In genomic region chr1:230100932-230101331, GRCh38 we compare ENCODE assay signal across 18 cellular contexts. TPM values are rescaled to one million over a fixed set of nuclear protein-coding genes. Genes with fewer than 3 reads are reported as not detected.
A peak's percentile ranks its signal among the peaks of the same experiment; 100 is the strongest.
DNase-seq lines count a peak whose midpoint lies in the region; ATAC-seq and TF ChIP-seq lines count a peak whose summit lies in the region.
"Had no signal": no experiment of that assay in that cellular context is flagged by ENCODE, and none has a peak within 500 bp of the region (broad histone marks: within the 10 kb centered on the region; RNA-seq: fewer than 3 reads in every experiment).

No MANE protein-coding gene starts in this region.

- H3K27me3 ChIP-seq in H9 (ENCODE audit: insufficient read depth, low read length) (no peaks in the 10 kb centered on the region), Panc1 (ENCODE audit: control insufficient read depth, insufficient read depth, low read length) (no peaks in the 10 kb centered on the region), gastroesophageal sphincter (no peaks in the 10 kb centered on the region), left lung (no peaks in the 10 kb centered on the region), ovary (no peaks in the 10 kb centered on the region)
- H3K27me3 ChIP-seq: SJCRH30 had no signal

- peak overlapping the region in 2 of 3 experiments; percentile 59 to 96; a peak in 3 of 7 replicates for H3K27ac Mint-ChIP-seq in H9

- H4K91ac ChIP-seq in H9 (ENCODE audit: insufficient read length, low read depth, low read length) = no peak overlapping the region

- no peak overlapping the region for H2BK120ac ChIP-seq in H9 (ENCODE audit: low read depth, low read length, poor library complexity, severe bottlenecking)

- H3K23me2 ChIP-seq in H9 (ENCODE audit: insufficient read length, low read depth, low read length, poor library complexity, severe bottlenecking) = no peaks in the 10 kb centered on the region

- H3K23ac ChIP-seq in H9 (ENCODE audit: insufficient read length, low read depth, low read length) = no peak overlapping the region

- H3K36me3 Mint-ChIP-seq in H9 (ENCODE audit: insufficient read depth in 1 of 3, low read depth in 3 of 3) = peaks cover 0 to 4% (median 2%) of the 10 kb centered on the region in 3 experiments; a peak in 4 of 7 replicates

- no peak overlapping the region for H3K18ac ChIP-seq in H9 (ENCODE audit: insufficient read length, low read depth, low read length)

- intact Hi-C loops in Panc1 (cut with micrococcal nuclease; ENCODE audit: unreplicated experiment) = no loop called here
- intact Hi-C loops in left lung (cut with DNase I) = no loop called here
- intact Hi-C loops in ovary (cut with DNase I) = no loop called here

- H3K36me3 ChIP-seq in Panc1 (ENCODE audit: control insufficient read depth, insufficient read depth, low read length) (no peaks in the 10 kb centered on the region; the same call in 1 of the 2 replicates), gastroesophageal sphincter (no peaks in the 10 kb centered on the region), left lung (peaks cover 0 to 5% of the 10 kb centered on the region in 2 donors), ovary (no peaks in the 10 kb centered on the region)
- H3K36me3 ChIP-seq: SJCRH30 had no signal

- H3T11ph ChIP-seq in H9 (ENCODE audit: low read length) = no peak overlapping the region

- in situ Hi-C loops in Panc1 (cut with HindIII; ENCODE audit: low pct_unique_long_range_greater_than_20kb, low sequenced_read_pairs) = no loop called here

- no peaks in the 10 kb centered on the region for H3K9me3 ChIP-seq in H9 (ENCODE audit: control insufficient read depth, low read depth, low read length)
- no peaks in the 10 kb centered on the region for H3K9me3 ChIP-seq in Panc1 (ENCODE audit: control insufficient read depth, insufficient read depth, low read depth, low read length)
- H3K9me3 ChIP-seq in gastroesophageal sphincter = no peaks in the 10 kb centered on the region
- no peaks in the 10 kb centered on the region for H3K9me3 ChIP-seq in left lung
- no peaks in the 10 kb centered on the region for H3K9me3 ChIP-seq in ovary
- H3K9me3 ChIP-seq: SJCRH30 had no signal

- DNase-seq in H9 (no peak), Panc1 (ENCODE audit: low read depth, low spot score) (no peak), dedifferentiated amniotic fluid mesenchymal stem cell (ENCODE audit: extremely low spot score) (no peak), left lung (no peak), NOMO-1 treated with dmso at 0.1 percent for 144 hours (lab: John Stamatoyannopoulos, UW; ENCODE audit: unreplicated experiment) (no peak), ovary (no peak)
- DNase-seq: ACHN; CD4-positive, CD25-positive, alpha-beta regulatory T cell; COR-L47; GM23248; KBM-7; NCI-H1417 treated with DMSO at 0.1 percent for 48 hours; NCI-H187 treated with DMSO at 0.1 percent for 48 hours; NCI-H226; NCI-H524 treated with DMSO at 0.1 percent for 48 hours; SJCRH30 had no signal

- no peak overlapping the region for H3K4me3 Mint-ChIP-seq in H9
- H3K4me3 Mint-ChIP-seq: CD4-positive, CD25-positive, alpha-beta regulatory T cell had no signal

- no peaks in the 10 kb centered on the region for H3K79me1 ChIP-seq in H9 (ENCODE audit: insufficient read depth, low read depth, low read length, poor library complexity, severe bottlenecking)

- H3K4ac ChIP-seq in H9 (ENCODE audit: low read depth, low read length) = no peak overlapping the region

- H4K5ac ChIP-seq in H9 (ENCODE audit: insufficient read length, low read depth, low read length) = no peak overlapping the region

- no peak overlapping the region for H2BK5ac ChIP-seq in H9 (ENCODE audit: insufficient read length, low read length)

- H3K27ac ChIP-seq in H9 (ENCODE audit: insufficient read length, low read depth, low read length) = no peak overlapping the region
- peak overlapping the region; percentile 93 for H3K27ac ChIP-seq in Panc1 (ENCODE audit: low read length)
- H3K27ac ChIP-seq in gastroesophageal sphincter = peak overlapping the region; percentile 84 to 98 (median 88)
- H3K27ac ChIP-seq in left lung = no peak overlapping the region
- no peak overlapping the region for H3K27ac ChIP-seq in ovary
- H3K27ac ChIP-seq: GM23248, SJCRH30 had no signal

- no peak overlapping the region for H2BK20ac ChIP-seq in H9 (ENCODE audit: low read depth, low read length, poor library complexity, severe bottlenecking)

- TF ChIP-seq EP300 in gastroesophageal sphincter (IDR thresholded peaks at IDR 0.05) = no peak
- TF ChIP-seq EP300 in ovary (IDR thresholded peaks at IDR 0.05) = no peak

- no peak overlapping the region for H3K9ac ChIP-seq in H9 (ENCODE audit: extremely low read depth, insufficient read length, low read length)
- H3K9ac ChIP-seq: GM23248 had no signal

- no CpG with 5 or more reads among the region's 3 CpGs for WGBS in H9 (ENCODE audit: extremely low coverage, insufficient read length, low lambda C conversion rate)
- 49 to 77% methylated on average over 2 to 3 of the region's 3 CpGs for WGBS in gastroesophageal sphincter (ENCODE audit: low coverage in 1 of 2), 2 donors
- WGBS in ovary, 3 donors = 92 to 97% (median 94%) methylated on average over 3 of the region's 3 CpGs

- H2AK5ac ChIP-seq in H9 (ENCODE audit: insufficient read length, low read length) = no peak overlapping the region

- peaks cover 24% of the 10 kb centered on the region for H3K4me1 ChIP-seq in H9 (ENCODE audit: insufficient read depth, low read length)
- peaks cover 48% of the 10 kb centered on the region for H3K4me1 ChIP-seq in Panc1 (ENCODE audit: control insufficient read depth, insufficient read depth, low read length)
- peaks cover 38 to 97% (median 40%) of the 10 kb centered on the region in 3 donors for H3K4me1 ChIP-seq in gastroesophageal sphincter
- H3K4me1 ChIP-seq in left lung = peaks cover 33 to 52% of the 10 kb centered on the region in 2 donors
- H3K4me1 ChIP-seq in ovary (ENCODE audit: insufficient read depth) = peaks cover 17% of the 10 kb centered on the region

- TF ChIP-seq POLR2A in gastroesophageal sphincter (IDR thresholded peaks at IDR 0.05) (no peak), ovary (IDR thresholded peaks at IDR 0.05) (no peak)

- CTCF ChIA-PET in Panc1 (lab: Charles Lee) = no interaction called here

- H3K14ac ChIP-seq in H9 (ENCODE audit: insufficient read depth, low read length) = no peak overlapping the region

- H3K79me2 ChIP-seq in H9 (ENCODE audit: insufficient read depth, low read length) = peaks cover 10% of the 10 kb centered on the region; the same call in 1 of the 2 replicates

- POLR2A ChIA-PET in Panc1 (lab: Charles Lee) = no interaction called here

- no peaks in the 10 kb centered on the region for H3K9me3 Mint-ChIP-seq in H9
- H3K9me3 Mint-ChIP-seq: CD4-positive, CD25-positive, alpha-beta regulatory T cell had no signal

- H3K4me3 ChIP-seq in Panc1 (ENCODE audit: low read depth in 2 of 2, low read length in 2 of 2) (no peak overlapping the region), gastroesophageal sphincter (no peak overlapping the region), left lung (no peak overlapping the region), ovary (no peak overlapping the region)
- H3K4me3 ChIP-seq: GM23248, SJCRH30 had no signal

- TF ChIP-seq CTCF in H9 (conservative IDR thresholded peaks at IDR 0.05) (no peak), Panc1 (IDR thresholded peaks at IDR 0.05) (no peak), gastroesophageal sphincter (IDR thresholded peaks at IDR 0.05) (no peak), left lung (IDR thresholded peaks at IDR 0.05) (no peak), ovary (IDR thresholded peaks at IDR 0.05) (no peak)

- H4K8ac ChIP-seq in H9 (replicated peaks; ENCODE audit: insufficient read length, low read depth, low read length) = no peak overlapping the region

- H3K4me2 ChIP-seq in H9 (ENCODE audit: insufficient read depth, insufficient read length, low read length) = no peak overlapping the region

- BruUV-seq in Panc1 (replicated peaks; lab: Mats Ljungman, UMichigan) = no TSS peak

- no peak overlapping the region for H2BK15ac ChIP-seq in H9 (ENCODE audit: low read depth, low read length)

- ATAC-seq in Panc1 = no peak
- no peak for ATAC-seq in gastroesophageal sphincter
- no peak for ATAC-seq in left lung
- ATAC-seq: HCT116 had no signal

- H3K4me1 Mint-ChIP-seq in H9 = peaks cover 50 to 52% of the 10 kb centered on the region in 2 experiments

- H2BK12ac ChIP-seq in H9 (ENCODE audit: insufficient read length, low read depth, low read length) = no peak overlapping the region

- no peak overlapping the region for H3K56ac ChIP-seq in H9 (ENCODE audit: insufficient read length, low read depth, low read length)

- H4K20me1 ChIP-seq in H9 (ENCODE audit: control insufficient read depth, insufficient read depth, insufficient read length) = no peaks in the 10 kb centered on the region

- H2AFZ ChIP-seq in H9 (ENCODE audit: low read length) = no peak overlapping the region
- H2AFZ ChIP-seq: GM23248 had no signal

- H3K27me3 Mint-ChIP-seq in H9 (ENCODE audit: low read depth) = no peaks in the 10 kb centered on the region; the same call in none of the 2 replicates
- H3K27me3 Mint-ChIP-seq: CD4-positive, CD25-positive, alpha-beta regulatory T cell had no signal

RNA-seq across cellular contexts. Expression of gene GALNT2, which starts 33.9 kb away (rescaled TPM):
- total RNA-seq in H9 (2021) = 56.1 and 57.6 TPM in 2 replicates
- 152 TPM for total RNA-seq in Panc1 (2021; ENCODE audit: unreplicated experiment)
- polyA plus RNA-seq in Panc1 (2012; ENCODE audit: insufficient read length) = 129 TPM
- total RNA-seq in gastroesophageal sphincter = 100 to 1,000 TPM in 3 of 4 donors, 10 to 100 TPM in 1; 95.3 to 160 (median 134) TPM
- 100 to 1,000 TPM in 1 of 2 donors, 10 to 100 TPM in 1; 79.5 to 114 TPM for total RNA-seq in left lung
- total RNA-seq in ovary = 10 to 100 TPM; 38.6 to 95.7 (median 83.7) TPM
- polyA plus RNA-seq in ovary = 100 to 1,000 TPM in 1 of 2 donors, 10 to 100 TPM in 1; 53.6 to 142 TPM

Comparison
In these comparisons a context has a peak if more than half of its experiments do, and no peak if none do; other contexts are left out.
1. H3K27ac ChIP-seq: peak in Panc1 (single experiment) and gastroesophageal sphincter (4 of 4); none in H9 (single experiment), left lung (0 of 2) and ovary (0 of 2).